ENCODE assay signal across 21 cellular contexts in genomic region chr2:220478305-220479058, GRCh38.
DNase-seq lines count a peak whose midpoint lies in the region; ATAC-seq and TF ChIP-seq lines count a peak whose summit lies in the region.
"Had no signal": no experiment of that assay in that cellular context is flagged by ENCODE, and none has a peak within 500 bp of the region (broad histone marks: within the 10 kb centered on the region; RNA-seq: fewer than 3 reads in every experiment).

No MANE protein-coding gene starts in this region.

- BruUV-seq in IMR-90 (replicated peaks; lab: Mats Ljungman, UMichigan): no TSS peak
- BruUV-seq in PC-9 (replicated peaks; lab: Mats Ljungman, UMichigan): no TSS peak

- H3K4me3 ChIP-seq in IMR-90 (ENCODE audit: insufficient read depth, low read depth, low read length): no peak overlapping the region
- H3K4me3 ChIP-seq in PC-9: no peak overlapping the region
- H3K4me3 ChIP-seq in neural cell (ENCODE audit: low read length): peak overlapping the region; percentile 18
- H3K4me3 ChIP-seq: GM23338, K562, SJCRH30 had no signal

- ATAC-seq in IMR-90 (ENCODE audit: low read depth) (no peak), HG02884 (IDR thresholded peaks at IDR 0.05; ENCODE audit: unreplicated experiment) (no peak)
- ATAC-seq: GM23338, K562 had no signal

- H3K14ac ChIP-seq in IMR-90 (replicated peaks; ENCODE audit: low read depth, low read length): no peak overlapping the region

- H3K36me3 ChIP-seq in IMR-90 (ENCODE audit: control insufficient read depth, insufficient read depth, low read length): no peaks in the 10 kb centered on the region
- no peaks in the 10 kb centered on the region for H3K36me3 ChIP-seq in PC-9 (ENCODE audit: low read depth)
- no peaks in the 10 kb centered on the region for H3K36me3 ChIP-seq in neural cell (ENCODE audit: insufficient read depth, low read length)
- H3K36me3 ChIP-seq: SJCRH30 had no signal

- H3K4ac ChIP-seq in IMR-90 (ENCODE audit: low read depth, low read length): no peak overlapping the region

- POLR2A ChIA-PET in IMR-90 (lab: Charles Lee; ENCODE audit: unreplicated experiment) (no interaction called here), PC-9 (lab: Charles Lee; ENCODE audit: unreplicated experiment) (interaction anchor here (0.6 kb wide), 1 partner anchor 26 kb away, joined by 3 read pairs; no protein-coding TSS in a partner anchor)

- no peak overlapping the region for H2AK5ac ChIP-seq in IMR-90 (ENCODE audit: low read depth, low read length)

- H2BK15ac ChIP-seq in IMR-90 (ENCODE audit: low read depth, low read length): 0 out of 3 replicates have a peak overlapping the region, but pooled peaks have one; percentile 25

- H4K8ac ChIP-seq in IMR-90 (ENCODE audit: low read depth in 2 of 2, low read length in 2 of 2): no peak overlapping the region

- H3F3A ChIP-seq in PC-9 (ENCODE audit: insufficient read depth, low read depth) (peaks cover 6% of the 10 kb centered on the region), neural cell (ENCODE audit: insufficient read depth, low read length, poor library complexity, severe bottlenecking) (no peaks in the 10 kb centered on the region)

- no peaks in the 10 kb centered on the region for H3K79me1 ChIP-seq in IMR-90 (ENCODE audit: low read depth in 1 of 2, low read length in 2 of 2)

- no peak overlapping the region for H4K5ac ChIP-seq in IMR-90 (ENCODE audit: low read depth, low read length)

- H3K4me2 ChIP-seq in IMR-90 (ENCODE audit: low read depth, low read length): no peak overlapping the region
- peak overlapping the region; percentile 33; the same call in 1 of the 2 replicates for H3K4me2 ChIP-seq in PC-9
- peak overlapping the region; percentile 3 for H3K4me2 ChIP-seq in neural cell (ENCODE audit: low read length)
- H3K4me2 ChIP-seq: GM23338 had no signal

- H2AK9ac ChIP-seq in IMR-90 (replicated peaks; ENCODE audit: low read depth, low read length, poor library complexity): no peak overlapping the region

- H3K9me2 ChIP-seq in PC-9 (ENCODE audit: insufficient read depth): no peaks in the 10 kb centered on the region; the same call in 1 of the 2 replicates
- H3K9me2 ChIP-seq in neural cell (ENCODE audit: insufficient read depth, low read length): no peaks in the 10 kb centered on the region

- H3K9me3 ChIP-seq in IMR-90 (ENCODE audit: control insufficient read depth, insufficient read depth, low read length): no peaks in the 10 kb centered on the region
- peaks cover 3% of the 10 kb centered on the region; the same call in 1 of the 2 replicates for H3K9me3 ChIP-seq in PC-9 (ENCODE audit: insufficient read depth, low read depth)
- no peaks in the 10 kb centered on the region for H3K9me3 ChIP-seq in neural cell (ENCODE audit: low read length)
- H3K9me3 ChIP-seq: SJCRH30 had no signal

- CTCF ChIA-PET in IMR-90 (lab: Yijun Ruan, JAX): interaction anchor here (1.1 kb wide), 1 partner anchor 21 kb away, joined by 3 read pairs; no protein-coding TSS in a partner anchor
- CTCF ChIA-PET in PC-9 (lab: Charles Lee): no interaction called here

- H2BK20ac ChIP-seq in IMR-90 (ENCODE audit: low read depth, low read length): no peak overlapping the region

- H3K27ac ChIP-seq in IMR-90 (ENCODE audit: insufficient read depth, low read length): no peak overlapping the region
- peak overlapping the region; percentile 33 for H3K27ac ChIP-seq in PC-9
- H3K27ac ChIP-seq in neural cell (ENCODE audit: low read length): peak overlapping the region; percentile 10
- H3K27ac ChIP-seq: 22Rv1, SJCRH30 had no signal

- no peak overlapping the region for H4K91ac ChIP-seq in IMR-90 (ENCODE audit: insufficient read depth, low read depth, low read length)

- in situ Hi-C loops in IMR-90 (cut with MboI; ENCODE audit: low sequenced_read_pairs): no loop called here

- TF ChIP-seq EP300 in neural cell (conservative IDR thresholded peaks at IDR 0.05; ENCODE audit: poor library complexity, severe bottlenecking): no peak

- TF ChIP-seq CTCF in IMR-90 (conservative IDR thresholded peaks at IDR 0.05; ENCODE audit: low read depth, low read length) (no peak), PC-9 (conservative IDR thresholded peaks at IDR 0.05) (no peak), neural cell (IDR thresholded peaks at IDR 0.05; ENCODE audit: poor library complexity, severe bottlenecking) (no peak)

- H2BK5ac ChIP-seq in IMR-90 (ENCODE audit: low read depth, low read length, poor library complexity, severe bottlenecking): no peak overlapping the region

- H3K79me2 ChIP-seq in PC-9 (ENCODE audit: low read depth) (no peaks in the 10 kb centered on the region), neural cell (replicated peaks; ENCODE audit: insufficient read depth, low read length) (no peaks in the 10 kb centered on the region)

- no peak overlapping the region for H3K23ac ChIP-seq in IMR-90 (ENCODE audit: low read depth, low read length)

- no peak overlapping the region for H3K56ac ChIP-seq in IMR-90 (ENCODE audit: extremely low read depth, insufficient read depth, low read length)

- H3K9me1 ChIP-seq in IMR-90 (ENCODE audit: insufficient read depth, low read length): no peaks in the 10 kb centered on the region

- H4K20me1 ChIP-seq in IMR-90 (ENCODE audit: insufficient read depth, low read length) (no peaks in the 10 kb centered on the region), PC-9 (ENCODE audit: insufficient read depth) (no peaks in the 10 kb centered on the region), neural cell (ENCODE audit: insufficient read depth) (no peaks in the 10 kb centered on the region)

- H3K4me1 ChIP-seq in IMR-90 (ENCODE audit: control insufficient read depth, insufficient read depth, low read length) (no peaks in the 10 kb centered on the region), PC-9 (replicated peaks; ENCODE audit: insufficient read depth) (peaks cover 16% of the 10 kb centered on the region)
- H3K4me1 ChIP-seq: SJCRH30 had no signal

- H2AFZ ChIP-seq in IMR-90 (replicated peaks; ENCODE audit: low read length, poor library complexity): no peak overlapping the region
- H2AFZ ChIP-seq in PC-9: no peak overlapping the region
- H2AFZ ChIP-seq in neural cell (ENCODE audit: low read depth, low read length): no peak overlapping the region
- H2AFZ ChIP-seq: GM23338 had no signal

- intact Hi-C loops in IMR-90 (cut with micrococcal nuclease) (no loop called here), PC-9 (cut with micrococcal nuclease; ENCODE audit: unreplicated experiment) (no loop called here), posterior vena cava (cut with DNase I) (no loop called here)

- no peak for TF ChIP-seq POLR2A in IMR-90 (IDR thresholded peaks at IDR 0.05; ENCODE audit: low read depth, low read length)

- H3K27me3 ChIP-seq in IMR-90 (ENCODE audit: control insufficient read depth, insufficient read depth, low read length) (no peaks in the 10 kb centered on the region), PC-9 (ENCODE audit: insufficient read depth, low read depth) (no peaks in the 10 kb centered on the region), neural cell (ENCODE audit: insufficient read depth, low read depth, low read length) (no peaks in the 10 kb centered on the region)
- H3K27me3 ChIP-seq: SJCRH30 had no signal

- DNase-seq in DMS53 (lab: John Stamatoyannopoulos, UW): peak; percentile 9
- DNase-seq in DMS53 treated with DMSO at 0.1 percent for 48 hours (lab: John Stamatoyannopoulos, UW; ENCODE audit: unreplicated experiment): no peak
- no peak for DNase-seq in IMR-90
- peak; percentile 1 to 84 for DNase-seq in PC-9
- DNase-seq in dedifferentiated amniotic fluid mesenchymal stem cell (ENCODE audit: extremely low spot score): no peak
- no peak for DNase-seq in posterior vena cava (ENCODE audit: low spot score)
- DNase-seq: DMS 273 treated with DMSO at 0.1 percent for 48 hours, GDM1, HCEC 1CT, NCI-H1105 treated with DMSO at 0.1 percent for 48 hours, NCI-H187, NCI-H2107, NCI-H446 treated with DMSO at 0.1 percent for 48 hours, OCI-M1, RPMI8226, SJCRH30 had no signal

- H2BK120ac ChIP-seq in IMR-90 (ENCODE audit: low read depth, low read length): no peak overlapping the region

- WGBS in IMR-90 (ENCODE audit: extremely low coverage in 2 of 2, insufficient read length in 1 of 2), 2 experiments: no CpG with 5 or more reads among the region's 4 CpGs

- H3K9ac ChIP-seq in IMR-90 (ENCODE audit: low read depth, low read length) (no peak overlapping the region), neural cell (ENCODE audit: low read length) (no peak overlapping the region)

- H3K18ac ChIP-seq in IMR-90 (ENCODE audit: low read depth, low read length): no peak overlapping the region

- TF ChIP-seq RAD21 in IMR-90 (IDR thresholded peaks at IDR 0.05; ENCODE audit: low read length) (no peak), neural cell (conservative IDR thresholded peaks at IDR 0.05) (no peak)

- dilution Hi-C loops in IMR-90 (cut with HindIII; ENCODE audit: low sequenced_read_pairs, unreplicated experiment): no loop called here

TF ChIP-seq in IMR-90, 13 proteins besides CTCF, POLR2A, EP300 and RAD21:
- no peak for TF ChIP-seq CHD1 (IDR thresholded peaks at IDR 0.05; ENCODE audit: low read depth, low read length)
- TF ChIP-seq RFX5 (IDR thresholded peaks at IDR 0.05; ENCODE audit: low read depth, low read length): no peak
- TF ChIP-seq MAFK (IDR thresholded peaks at IDR 0.05; ENCODE audit: low read depth, low read length): no peak
- no peak for TF ChIP-seq FOS (IDR thresholded peaks at IDR 0.05; ENCODE audit: low read depth, low read length)

TF ChIP-seq in neural cell, 6 proteins besides CTCF, POLR2A, EP300 and RAD21 (continues in another document):
- peak; percentile 59 for TF ChIP-seq POLR2AphosphoS5 (IDR thresholded peaks at IDR 0.05)

Comparison
In these comparisons a context has a peak if more than half of its experiments do, and no peak if none do; other contexts are left out.
1. DNase-seq: peak in DMS53 (single experiment) and PC-9 (2 of 2); none in DMS53 treated with DMSO at 0.1 percent for 48 hours (single experiment), IMR-90 (single experiment), dedifferentiated amniotic fluid mesenchymal stem cell (single experiment) and posterior vena cava (single experiment).